In genomic region chr1:86154581-86155060, GRCh38 we compare ENCODE assay signal across 11 cellular contexts. TPM values are rescaled to one million over a fixed set of nuclear protein-coding genes. Genes with fewer than 3 reads are reported as not detected.
A peak's percentile ranks its signal among the peaks of the same experiment; 100 is the strongest.
DNase-seq lines count a peak whose midpoint lies in the region; ATAC-seq and TF ChIP-seq lines count a peak whose summit lies in the region.
"Had no signal": no experiment of that assay in that cellular context is flagged by ENCODE, and none has a peak within 500 bp of the region (broad histone marks: within the 10 kb centered on the region; RNA-seq: fewer than 3 reads in every experiment).

No MANE protein-coding gene starts in this region.

- no peak overlapping the region for H3K27ac Mint-ChIP-seq in activated CD4-positive, alpha-beta T cell treated with anti-CD3 and anti-CD28 coated beads for 36 hours
- no peak overlapping the region for H3K27ac Mint-ChIP-seq in activated CD4-positive, alpha-beta T cell treated with anti-CD3 and anti-CD28 coated beads, Interleukin-2, amount 10 ng/mL, durations not matched to agents 7 days and 5 days
- H3K27ac Mint-ChIP-seq in endothelial cell (ENCODE audit: unreplicated experiment) = no peak overlapping the region
- H3K27ac Mint-ChIP-seq: activated naive CD8-positive, alpha-beta T cell treated with anti-CD3 and anti-CD28 coated beads, Interleukin-2, amount 10 ng/mL, durations not matched to agents 7 days and 5 days had no signal

- H3K4me1 Mint-ChIP-seq in activated CD4-positive, alpha-beta T cell treated with anti-CD3 and anti-CD28 coated beads for 36 hours = peaks cover 10% of the 10 kb centered on the region
- peaks cover 9% of the 10 kb centered on the region for H3K4me1 Mint-ChIP-seq in activated CD4-positive, alpha-beta T cell treated with anti-CD3 and anti-CD28 coated beads, Interleukin-2, amount 10 ng/mL, durations not matched to agents 7 days and 5 days
- H3K4me1 Mint-ChIP-seq in endothelial cell (ENCODE audit: unreplicated experiment) = peaks cover 9% of the 10 kb centered on the region

- no peaks in the 10 kb centered on the region for H3K36me3 Mint-ChIP-seq in activated CD4-positive, alpha-beta T cell treated with anti-CD3 and anti-CD28 coated beads for 36 hours (ENCODE audit: low read depth)
- no peaks in the 10 kb centered on the region for H3K36me3 Mint-ChIP-seq in activated CD4-positive, alpha-beta T cell treated with anti-CD3 and anti-CD28 coated beads, Interleukin-2, amount 10 ng/mL, durations not matched to agents 7 days and 5 days (ENCODE audit: low read depth)
- peaks cover 6% of the 10 kb centered on the region for H3K36me3 Mint-ChIP-seq in endothelial cell (ENCODE audit: low read depth, unreplicated experiment)
- H3K36me3 Mint-ChIP-seq: activated naive CD8-positive, alpha-beta T cell treated with anti-CD3 and anti-CD28 coated beads, Interleukin-2, amount 10 ng/mL, durations not matched to agents 7 days and 5 days had no signal

- POLR2A ChIA-PET in activated CD4-positive, alpha-beta T cell treated with anti-CD3 and anti-CD28 coated beads for 36 hours (lab: Charles Lee) = no interaction called here
- POLR2A ChIA-PET in activated CD4-positive, alpha-beta T cell treated with anti-CD3 and anti-CD28 coated beads, Interleukin-2, amount 10 ng/mL, durations not matched to agents 7 days and 5 days (lab: Charles Lee) = no interaction called here

- no peaks in the 10 kb centered on the region for H3K9me3 Mint-ChIP-seq in activated CD4-positive, alpha-beta T cell treated with anti-CD3 and anti-CD28 coated beads for 36 hours (ENCODE audit: low read depth)
- H3K9me3 Mint-ChIP-seq in activated CD4-positive, alpha-beta T cell treated with anti-CD3 and anti-CD28 coated beads, Interleukin-2, amount 10 ng/mL, durations not matched to agents 7 days and 5 days = no peaks in the 10 kb centered on the region
- no peaks in the 10 kb centered on the region for H3K9me3 Mint-ChIP-seq in endothelial cell (ENCODE audit: unreplicated experiment)
- H3K9me3 Mint-ChIP-seq: activated naive CD8-positive, alpha-beta T cell treated with anti-CD3 and anti-CD28 coated beads, Interleukin-2, amount 10 ng/mL, durations not matched to agents 7 days and 5 days had no signal

- no peak for ATAC-seq in activated CD4-positive, alpha-beta T cell treated with anti-CD3 and anti-CD28 coated beads for 36 hours
- ATAC-seq in lower lobe of right lung = no peak
- peak; percentile 7 for ATAC-seq in aorta (ENCODE audit: low FRiP score)
- ATAC-seq in HG03175 (IDR thresholded peaks at IDR 0.05; ENCODE audit: unreplicated experiment) = no peak

- TF ChIP-seq CTCF in endothelial cell (IDR thresholded peaks at IDR 0.05; ENCODE audit: unreplicated experiment) (no peak), lower lobe of right lung (IDR thresholded peaks at IDR 0.05) (no peak)

- peak; percentile 4 for DNase-seq in activated CD4-positive, alpha-beta T cell treated with anti-CD3 and anti-CD28 coated beads for 36 hours
- DNase-seq in activated CD4-positive, alpha-beta T cell treated with anti-CD3 and anti-CD28 coated beads, Interleukin-2, amount 10 ng/mL, durations not matched to agents 7 days and 5 days = no peak
- DNase-seq in endothelial cell (ENCODE audit: low spot score) (peak; percentile 13), lower lobe of right lung (no peak), aorta (peak in 1 of 2 donors; percentile 32)
- DNase-seq in stimulated activated naive CD4-positive, alpha-beta T cell treated with Interleukin-2 at 50 U/mL for 16 hours (lab: John Stamatoyannopoulos, UW) = no peak
- no peak for DNase-seq in stimulated activated CD4-positive, alpha-beta T cell treated with anti-CD3 and anti-CD28 coated beads, Interleukin-4, amount 100 ng/mL, for 1 hour
- DNase-seq: 8988T had no signal

- intact Hi-C loops in activated CD4-positive, alpha-beta T cell treated with anti-CD3 and anti-CD28 coated beads for 36 hours (cut with DNase I, micrococcal nuclease) = loop anchor here in 1 of 2 experiments (5.0 kb wide), 1 partner anchor 438 kb away; no protein-coding TSS in a partner anchor
- intact Hi-C loops in lower lobe of right lung (cut with DNase I) (no loop called here), aorta (cut with DNase I) (no loop called here)

- 40 to 55% methylated on average over 21 of the region's 21 CpGs for WGBS in aorta, 2 donors

- no peak overlapping the region for H3K27ac ChIP-seq in lower lobe of right lung
- no peak overlapping the region for H3K27ac ChIP-seq in aorta (ENCODE audit: low read depth in 1 of 2, low read length in 2 of 2)
- H3K27ac ChIP-seq: ovary had no signal

- H3K36me3 ChIP-seq in lower lobe of right lung = no peaks in the 10 kb centered on the region
- H3K36me3 ChIP-seq in aorta (ENCODE audit: control insufficient read depth in 1 of 2, insufficient read depth in 2 of 2, low read length in 1 of 2) = no peaks in the 10 kb centered on the region
- H3K36me3 ChIP-seq: ovary had no signal

- CTCF ChIA-PET in activated CD4-positive, alpha-beta T cell treated with anti-CD3 and anti-CD28 coated beads for 36 hours (lab: Charles Lee) = no interaction called here
- CTCF ChIA-PET in activated CD4-positive, alpha-beta T cell treated with anti-CD3 and anti-CD28 coated beads, Interleukin-2, amount 10 ng/mL, durations not matched to agents 7 days and 5 days (lab: Charles Lee) = no interaction called here

- H3K9me3 ChIP-seq in lower lobe of right lung (no peaks in the 10 kb centered on the region), aorta (ENCODE audit: control insufficient read depth, low read length) (no peaks in the 10 kb centered on the region)
- H3K9me3 ChIP-seq: ovary had no signal

- H3K27me3 ChIP-seq in lower lobe of right lung (ENCODE audit: low read depth) = peaks cover 25% of the 10 kb centered on the region
- H3K27me3 ChIP-seq in aorta (ENCODE audit: control insufficient read depth in 1 of 2, insufficient read depth in 2 of 2, low read length in 1 of 2) = no peaks in the 10 kb centered on the region
- H3K27me3 ChIP-seq: ovary had no signal

- H3K27me3 Mint-ChIP-seq in activated CD4-positive, alpha-beta T cell treated with anti-CD3 and anti-CD28 coated beads for 36 hours = peaks cover 43% of the 10 kb centered on the region
- peaks cover 41% of the 10 kb centered on the region for H3K27me3 Mint-ChIP-seq in activated CD4-positive, alpha-beta T cell treated with anti-CD3 and anti-CD28 coated beads, Interleukin-2, amount 10 ng/mL, durations not matched to agents 7 days and 5 days
- peaks cover 11% of the 10 kb centered on the region for H3K27me3 Mint-ChIP-seq in endothelial cell (ENCODE audit: unreplicated experiment)

- H3K4me3 ChIP-seq in lower lobe of right lung (peak overlapping the region; percentile 46), aorta (ENCODE audit: low read length in 2 of 2) (no peak overlapping the region)

- H3K4me3 Mint-ChIP-seq in activated CD4-positive, alpha-beta T cell treated with anti-CD3 and anti-CD28 coated beads for 36 hours = no peak overlapping the region
- no peak overlapping the region for H3K4me3 Mint-ChIP-seq in activated CD4-positive, alpha-beta T cell treated with anti-CD3 and anti-CD28 coated beads, Interleukin-2, amount 10 ng/mL, durations not matched to agents 7 days and 5 days
- H3K4me3 Mint-ChIP-seq in endothelial cell (ENCODE audit: unreplicated experiment) = no peak overlapping the region
- H3K4me3 Mint-ChIP-seq: activated naive CD8-positive, alpha-beta T cell treated with anti-CD3 and anti-CD28 coated beads, Interleukin-2, amount 10 ng/mL, durations not matched to agents 7 days and 5 days had no signal

- H3K4me1 ChIP-seq in lower lobe of right lung = peaks cover 16% of the 10 kb centered on the region
- no peaks in the 10 kb centered on the region for H3K4me1 ChIP-seq in aorta (ENCODE audit: control insufficient read depth in 1 of 2, insufficient read depth in 2 of 2, low read length in 2 of 2)

RNA-seq across cellular contexts. Expression of gene COL24A1, which starts 2.0 kb away (rescaled TPM):
- total RNA-seq in activated CD4-positive, alpha-beta T cell treated with anti-CD3 and anti-CD28 coated beads for 36 hours = not detected
- total RNA-seq in activated CD4-positive, alpha-beta T cell treated with anti-CD3 and anti-CD28 coated beads, Interleukin-2, amount 10 ng/mL, durations not matched to agents 7 days and 5 days = not detected
- total RNA-seq in endothelial cell (ENCODE audit: unreplicated experiment) (0.74 TPM), lower lobe of right lung (1.1 TPM), aorta (1 to 10 TPM; 2.2 to 3.0 TPM)
- polyA plus RNA-seq in aorta = under 1 TPM; 0.31 to 0.38 TPM
- total RNA-seq: activated naive CD8-positive, alpha-beta T cell treated with anti-CD3 and anti-CD28 coated beads, Interleukin-2, amount 10 ng/mL, durations not matched to agents 7 days and 5 days had no signal

Comparison
In these comparisons a context has a peak if more than half of its experiments do, and no peak if none do; other contexts are left out.
1. DNase-seq: peak in activated CD4-positive, alpha-beta T cell treated with anti-CD3 and anti-CD28 coated beads for 36 hours (single experiment) and endothelial cell (single experiment); none in activated CD4-positive, alpha-beta T cell treated with anti-CD3 and anti-CD28 coated beads, Interleukin-2, amount 10 ng/mL, durations not matched to agents 7 days and 5 days (single experiment), lower lobe of right lung (single experiment), stimulated activated naive CD4-positive, alpha-beta T cell treated with Interleukin-2 at 50 U/mL for 16 hours (single experiment) and stimulated activated CD4-positive, alpha-beta T cell treated with anti-CD3 and anti-CD28 coated beads, Interleukin-4, amount 100 ng/mL, for 1 hour (single experiment).